ENCODE assay signal across 23 cellular contexts in genomic region chr3:28039234-28039633, GRCh38.
"Had no signal": no experiment of that assay in that cellular context is flagged by ENCODE, and none has a peak within 500 bp of the region (broad histone marks: within the 10 kb centered on the region; RNA-seq: fewer than 3 reads in every experiment).

No MANE protein-coding gene starts in this region.

- H3K27ac ChIP-seq: epithelial cell of prostate, gastrocnemius medialis, heart left ventricle, psoas muscle, right lobe of liver, tibial nerve, uterus, VCaP had no signal

- H3K9me3 Mint-ChIP-seq: activated CD4-positive, alpha-beta memory T cell treated with anti-CD3 and anti-CD28 coated beads for 36 hours; activated naive CD4-positive, alpha-beta T cell treated with anti-CD3 and anti-CD28 coated beads for 36 hours; activated T-helper 2 cell treated with anti-CD3 and anti-CD28 coated beads, Interferon-gamma antibody, Interleukin-2, Interleukin-4, amounts not matched to agents 10 μg/mL and 5 μg/mL and 100 μg/mL, durations not matched to agents 14 hours and 24 hours and 36 hours; dendritic cell treated with granulocyte-macrophage colony-stimulating factor and Interleukin-4, amounts not matched to agents 40 ng/mL and 50 ng/mL, for 4 days; effector memory CD8-positive, alpha-beta T cell; neural crest cell had no signal

- H3K4me1 ChIP-seq: gastrocnemius medialis, heart left ventricle, psoas muscle, right lobe of liver, tibial nerve, uterus had no signal

- ATAC-seq: activated CD8-positive, alpha-beta memory T cell treated with anti-CD3 and anti-CD28 coated beads, Interleukin-2, amount 10 ng/mL, durations not matched to agents 7 days and 5 days; effector memory CD8-positive, alpha-beta T cell; gastrocnemius medialis; heart left ventricle; left colon; psoas muscle; right lobe of liver had no signal

- H3K36me3 ChIP-seq: gastrocnemius medialis, heart left ventricle, right lobe of liver, tibial nerve, uterus had no signal

- H3K36me3 Mint-ChIP-seq: activated CD4-positive, alpha-beta memory T cell treated with anti-CD3 and anti-CD28 coated beads for 36 hours; activated CD8-positive, alpha-beta memory T cell treated with anti-CD3 and anti-CD28 coated beads, Interleukin-2, amount 10 ng/mL, durations not matched to agents 7 days and 5 days had no signal

- H3K4me3 Mint-ChIP-seq: activated CD4-positive, alpha-beta memory T cell treated with anti-CD3 and anti-CD28 coated beads for 36 hours; activated CD8-positive, alpha-beta memory T cell treated with anti-CD3 and anti-CD28 coated beads, Interleukin-2, amount 10 ng/mL, durations not matched to agents 7 days and 5 days; activated naive CD4-positive, alpha-beta T cell treated with anti-CD3 and anti-CD28 coated beads for 36 hours; dendritic cell treated with granulocyte-macrophage colony-stimulating factor and Interleukin-4, amounts not matched to agents 40 ng/mL and 50 ng/mL, for 4 days; effector memory CD8-positive, alpha-beta T cell; neural crest cell had no signal

- H3K27me3 ChIP-seq: gastrocnemius medialis, heart left ventricle, right lobe of liver, tibial nerve, uterus had no signal

- DNase-seq: activated CD4-positive, alpha-beta memory T cell treated with anti-CD3 and anti-CD28 coated beads for 36 hours; activated CD8-positive, alpha-beta memory T cell treated with anti-CD3 and anti-CD28 coated beads, Interleukin-2, amount 10 ng/mL, durations not matched to agents 7 days and 5 days; activated naive CD4-positive, alpha-beta T cell treated with anti-CD3 and anti-CD28 coated beads for 36 hours; activated T-cell treated with anti-CD3 and anti-CD28 coated beads, Interleukin-2, amount 50 U/mL, for 1 hour; effector memory CD8-positive, alpha-beta T cell; gastrocnemius medialis; heart left ventricle; left colon; psoas muscle; right lobe of liver; stimulated activated CD4-positive, alpha-beta T cell treated with anti-CD3 and anti-CD28 coated beads, Interleukin-4, amount 100 ng/mL, for 4 hours; stimulated activated CD8-positive, alpha-beta memory T cell treated with anti-CD3 and anti-CD28 coated beads, Interleukin-4, amount 100 ng/mL, for 48 hours; stimulated activated naive CD4-positive, alpha-beta T cell treated with Interleukin-2 at 50 U/mL for 16 hours; substantia nigra; uterus had no signal

- H3K4me1 Mint-ChIP-seq: neural crest cell had no signal

- H3K4me3 ChIP-seq: gastrocnemius medialis, heart left ventricle, lung, psoas muscle, right lobe of liver, smooth muscle cell, tibial nerve, uterus had no signal

- H3K27ac Mint-ChIP-seq: activated CD4-positive, alpha-beta memory T cell treated with anti-CD3 and anti-CD28 coated beads for 36 hours; activated CD8-positive, alpha-beta memory T cell treated with anti-CD3 and anti-CD28 coated beads, Interleukin-2, amount 10 ng/mL, durations not matched to agents 7 days and 5 days; activated naive CD4-positive, alpha-beta T cell treated with anti-CD3 and anti-CD28 coated beads for 36 hours; activated T-helper 2 cell treated with anti-CD3 and anti-CD28 coated beads, Interferon-gamma antibody, Interleukin-2, Interleukin-4, amounts not matched to agents 10 μg/mL and 5 μg/mL and 100 μg/mL, durations not matched to agents 14 hours and 24 hours and 36 hours; dendritic cell treated with granulocyte-macrophage colony-stimulating factor and Interleukin-4, amounts not matched to agents 40 ng/mL and 50 ng/mL, for 4 days; effector memory CD8-positive, alpha-beta T cell had no signal

- H3K9me3 ChIP-seq: gastrocnemius medialis, heart left ventricle, psoas muscle, right lobe of liver, tibial nerve, uterus had no signal

- H3K27me3 Mint-ChIP-seq: activated CD8-positive, alpha-beta memory T cell treated with anti-CD3 and anti-CD28 coated beads, Interleukin-2, amount 10 ng/mL, durations not matched to agents 7 days and 5 days had no signal
